ENCODE assay signal across 1 cellular context in genomic region chr2:73112026-73112912, GRCh38.
A peak's percentile ranks its signal among the peaks of the same experiment; 100 is the strongest.
TF ChIP-seq lines count a peak whose summit lies in the region.

No MANE protein-coding gene starts in this region.

TF ChIP-seq in K562, 482 proteins besides CTCF, POLR2A, EP300 and RAD21 (continued from another document and continues in another):
- no peak for TF ChIP-seq ZBTB43 (CRISPR knock-in tag; IDR thresholded peaks at IDR 0.05)
- no peak for TF ChIP-seq ZNF316 (IDR thresholded peaks at IDR 0.05)
- no peak for TF ChIP-seq ZNF140 (CRISPR knock-in tag; IDR thresholded peaks at IDR 0.05)
- no peak for TF ChIP-seq ZNF584 (CRISPR knock-in tag; IDR thresholded peaks at IDR 0.05; ENCODE audit: low read depth)
- TF ChIP-seq NR1H2 (CRISPR knock-in tag; IDR thresholded peaks at IDR 0.05): peak; percentile 20; the same call in 1 of the 2 replicates
- no peak for TF ChIP-seq FOXJ2 (tag; IDR thresholded peaks at IDR 0.05)
- no peak for TF ChIP-seq BRF1 (IDR thresholded peaks at IDR 0.05; ENCODE audit: borderline replicate concordance, extremely low read depth, insufficient read length)
- no peak for TF ChIP-seq KLF13 (tag; IDR thresholded peaks at IDR 0.05; ENCODE audit: borderline replicate concordance, low read depth)
- peak; percentile 88 for TF ChIP-seq MGA (IDR thresholded peaks at IDR 0.05)
- TF ChIP-seq RREB1 (CRISPR knock-in tag; IDR thresholded peaks at IDR 0.05): no peak
- no peak for TF ChIP-seq SFPQ (IDR thresholded peaks at IDR 0.05; ENCODE audit: low read depth, low read length)
- no peak for TF ChIP-seq XRCC5 (IDR thresholded peaks at IDR 0.05; ENCODE audit: low read depth, low read length)
- TF ChIP-seq ZBTB12 (CRISPR knock-in tag; IDR thresholded peaks at IDR 0.05): no peak
- peak; percentile 63; the same call in 1 of the 2 replicates for TF ChIP-seq ZBTB1 (CRISPR knock-in tag; IDR thresholded peaks at IDR 0.05; ENCODE audit: borderline replicate concordance, low read depth)
- TF ChIP-seq SRF (CRISPR knock-in tag; IDR thresholded peaks at IDR 0.05): no peak
- no peak for TF ChIP-seq EP400 (IDR thresholded peaks at IDR 0.05)
- TF ChIP-seq BRCA1 (IDR thresholded peaks at IDR 0.05): no peak
- TF ChIP-seq BRCA1 (CRISPR knock-in tag; IDR thresholded peaks at IDR 0.05): no peak
- TF ChIP-seq ZNF175 (CRISPR knock-in tag; IDR thresholded peaks at IDR 0.05; ENCODE audit: low read depth): no peak
- no peak for TF ChIP-seq C11orf30 (IDR thresholded peaks at IDR 0.05; ENCODE audit: low read depth)
- TF ChIP-seq MAFK (IDR thresholded peaks at IDR 0.05; ENCODE audit: low read length): no peak
- no peak for TF ChIP-seq TRIM25 (IDR thresholded peaks at IDR 0.05; ENCODE audit: borderline replicate concordance)
- peak; percentile 45 for TF ChIP-seq CXXC5 (CRISPR knock-in tag; IDR thresholded peaks at IDR 0.05)
- TF ChIP-seq CHD4 (IDR thresholded peaks at IDR 0.05; ENCODE audit: insufficient read depth, insufficient replicate concordance, low read depth, low read length, poor library complexity, severe bottlenecking): no peak
- TF ChIP-seq GABPB1 (CRISPR knock-in tag; IDR thresholded peaks at IDR 0.05): no peak
- TF ChIP-seq ZFX (CRISPR knock-in tag; IDR thresholded peaks at IDR 0.05): peak; percentile 80
- 0 out of 2 replicates have a peak, but pooled peaks have one; percentile 42 for TF ChIP-seq MTA3 (IDR thresholded peaks at IDR 0.05; ENCODE audit: borderline replicate concordance)
